ENCODE assay signal across 8 cellular contexts in the genomic region with DNA sequence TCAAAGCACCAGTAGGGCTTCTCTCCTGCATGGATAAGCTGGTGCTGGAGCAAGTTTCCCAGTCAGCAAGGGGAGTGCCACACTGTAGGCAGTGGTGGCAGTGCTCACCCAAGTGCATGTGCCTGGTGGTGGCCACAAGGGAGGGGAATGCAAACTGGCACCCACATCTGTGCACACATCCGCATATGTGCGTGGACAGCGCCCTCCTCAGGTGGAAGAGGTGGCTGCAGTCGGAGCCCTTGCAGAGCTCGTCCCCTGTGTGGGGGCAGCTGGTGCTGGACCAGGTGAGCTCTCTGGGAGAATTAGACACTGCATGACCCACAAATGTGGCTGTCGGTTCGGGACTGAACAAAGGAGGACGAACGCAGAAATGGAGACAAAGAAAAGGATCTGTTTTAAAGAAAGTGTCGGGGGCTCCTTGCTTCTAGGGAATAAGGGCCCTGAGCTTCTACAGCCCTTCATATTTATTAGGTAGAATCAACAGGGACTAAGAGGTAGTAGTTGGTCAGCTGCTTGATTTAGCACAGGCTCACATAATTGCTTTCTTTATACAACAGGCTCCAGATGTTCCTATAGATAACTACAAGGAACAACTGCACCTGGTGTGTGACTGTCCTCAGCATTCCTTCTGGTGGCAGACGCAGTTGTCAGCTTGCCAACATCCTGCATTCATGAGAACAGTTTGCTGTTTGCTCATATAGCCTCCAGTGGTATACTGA. TPM values are rescaled to one million over a fixed set of nuclear protein-coding genes. Genes with fewer than 3 reads are reported as not detected.
DNase-seq lines count a peak whose midpoint lies in the region; ATAC-seq, FAIRE-seq and TF ChIP-seq lines count a peak whose summit lies in the region.

No MANE protein-coding gene starts in this region.

- H3K27me3 Mint-ChIP-seq in activated naive CD4-positive, alpha-beta T cell treated with anti-CD3 and anti-CD28 coated beads, Interleukin-2, amount 10 ng/mL, durations not matched to agents 7 days and 5 days, result peaks cover 12% of the 10 kb centered on the region

- H3K9ac ChIP-seq in SK-N-SH (no peak overlapping the region), keratinocyte (ENCODE audit: control insufficient read depth, extremely low read depth, insufficient read depth, low read length) (no peak overlapping the region)

- peak; percentile 53 for DNase-seq in Ammon's horn (ENCODE audit: low spot score)
- peak; percentile 71 for DNase-seq in SK-N-SH
- peak; percentile 87 for DNase-seq in activated naive CD4-positive, alpha-beta T cell treated with anti-CD3 and anti-CD28 coated beads, Interleukin-2, amount 10 ng/mL, durations not matched to agents 7 days and 5 days
- DNase-seq in keratinocyte (ENCODE audit: low read depth, low spot score), result no peak
- DNase-seq in stimulated activated CD8-positive, alpha-beta memory T cell treated with anti-CD3 and anti-CD28 coated beads, Interleukin-15, amount 100 ng/mL, for 24 hours (ENCODE audit: low read depth), result peak; percentile 52

- no peaks in the 10 kb centered on the region for H3K9me3 Mint-ChIP-seq in activated naive CD4-positive, alpha-beta T cell treated with anti-CD3 and anti-CD28 coated beads, Interleukin-2, amount 10 ng/mL, durations not matched to agents 7 days and 5 days

- no peak for TF ChIP-seq EP300 in SK-N-SH (IDR thresholded peaks at IDR 0.05; ENCODE audit: borderline replicate concordance in 1 of 2, low read depth in 1 of 2, low read length in 1 of 2)

- TF ChIP-seq RAD21 in SK-N-SH (IDR thresholded peaks at IDR 0.05; ENCODE audit: low read length), result peak; percentile 71

- no peaks in the 10 kb centered on the region for H3K9me2 ChIP-seq in SK-N-SH

- WGBS in SK-N-SH (ENCODE audit: low lambda C conversion rate), result 49% methylated on average over 11 of the region's 11 CpGs

- CTCF ChIA-PET in SK-N-SH (lab: Yijun Ruan, JAX), result interaction anchor here (0.6 to 6.1 kb wide), 13 partner anchors 10 to 186 kb away, joined by 3 to 65 read pairs (median 5); partner anchors contain the start of genes DCTPP1, PRR14, SEPHS2 and ZNF688
- CTCF ChIA-PET in activated naive CD4-positive, alpha-beta T cell treated with anti-CD3 and anti-CD28 coated beads, Interleukin-2, amount 10 ng/mL, durations not matched to agents 7 days and 5 days (lab: Charles Lee), result interaction anchor here (0.6 to 3.6 kb wide), 31 partner anchors 8 to 552 kb away, joined by 3 to 34 read pairs (median 4); partner anchors contain the start of genes DCTPP1 and ZNF688

- H3K36me3 Mint-ChIP-seq in activated naive CD4-positive, alpha-beta T cell treated with anti-CD3 and anti-CD28 coated beads, Interleukin-2, amount 10 ng/mL, durations not matched to agents 7 days and 5 days, result peaks cover under 1% of the 10 kb centered on the region

- H3K4me3 Mint-ChIP-seq in activated naive CD4-positive, alpha-beta T cell treated with anti-CD3 and anti-CD28 coated beads, Interleukin-2, amount 10 ng/mL, durations not matched to agents 7 days and 5 days, result no peak overlapping the region

- H3K27ac ChIP-seq in SK-N-SH (ENCODE audit: low read depth in 2 of 2, low read length in 1 of 2) (no peak overlapping the region; a peak in 1 of 4 replicates), keratinocyte (ENCODE audit: control insufficient read depth, insufficient read depth, low read length) (no peak overlapping the region)

- no peaks in the 10 kb centered on the region for H3K27me3 ChIP-seq in SK-N-SH (ENCODE audit: insufficient read depth)
- H3K27me3 ChIP-seq in keratinocyte (ENCODE audit: control insufficient read depth, extremely low read depth, insufficient read depth, low read length), result no peaks in the 10 kb centered on the region

- ATAC-seq in HG03439 (IDR thresholded peaks at IDR 0.05; ENCODE audit: unreplicated experiment) (peak; percentile 55), GM18498 (IDR thresholded peaks at IDR 0.05; ENCODE audit: unreplicated experiment) (no peak), HG02973 (IDR thresholded peaks at IDR 0.05; ENCODE audit: unreplicated experiment) (no peak)

- POLR2A ChIA-PET in SK-N-SH (lab: Yijun Ruan, JAX), result interaction anchor here (0.7 to 1.0 kb wide), 2 partner anchors 10 to 43 kb away, joined by 3 read pairs; no protein-coding TSS in a partner anchor

- H3F3A ChIP-seq in SK-N-SH (replicated peaks; ENCODE audit: insufficient read depth), result no peaks in the 10 kb centered on the region

- dilution Hi-C loops in keratinocyte (cut with MboI; ENCODE audit: extremely low pct_ligation_motif_present, low sequenced_read_pairs), result no loop called here

- H3K9me3 ChIP-seq in SK-N-SH (no peaks in the 10 kb centered on the region), keratinocyte (ENCODE audit: control insufficient read depth, low read depth, low read length) (peaks cover 5% of the 10 kb centered on the region)

- peaks cover 15% of the 10 kb centered on the region for H3K4me1 Mint-ChIP-seq in activated naive CD4-positive, alpha-beta T cell treated with anti-CD3 and anti-CD28 coated beads, Interleukin-2, amount 10 ng/mL, durations not matched to agents 7 days and 5 days

- peak; percentile 59 for TF ChIP-seq CTCF in SK-N-SH (IDR thresholded peaks at IDR 0.05)
- TF ChIP-seq CTCF in keratinocyte (optimal IDR thresholded peaks at IDR 0.05 in 1 of 3, IDR thresholded peaks at IDR 0.05 in 1 of 3, conservative IDR thresholded peaks at IDR 0.05 in 1 of 3; ENCODE audit: extremely low read depth in 1 of 3, insufficient read depth in 2 of 3, low read length in 3 of 3), result peak; percentile 21 to 71 (median 64)

- H3K36me3 ChIP-seq in SK-N-SH (replicated peaks in 1 of 2; ENCODE audit: control insufficient read depth in 1 of 2, insufficient read depth in 2 of 2, low read length in 1 of 2) (no peaks in the 10 kb centered on the region), keratinocyte (ENCODE audit: control insufficient read depth in 2 of 2, extremely low read depth in 1 of 2, insufficient read depth in 2 of 2, low read length in 2 of 2) (no peaks in the 10 kb centered on the region)

- no peak for FAIRE-seq in keratinocyte (lab: Jason Lieb, UNC)

- H3K27ac Mint-ChIP-seq in activated naive CD4-positive, alpha-beta T cell treated with anti-CD3 and anti-CD28 coated beads, Interleukin-2, amount 10 ng/mL, durations not matched to agents 7 days and 5 days, result no peak overlapping the region

- peaks cover 0 to 4% of the 10 kb centered on the region in 2 experiments; a peak in 1 of 4 replicates for H3K4me1 ChIP-seq in SK-N-SH (ENCODE audit: control insufficient read depth in 1 of 2, insufficient read depth in 2 of 2, low read depth in 1 of 2, low read length in 1 of 2)
- H3K4me1 ChIP-seq in keratinocyte (ENCODE audit: control insufficient read depth, extremely low read depth, insufficient read depth, low read length), result no peaks in the 10 kb centered on the region

- no peaks in the 10 kb centered on the region for H3K79me2 ChIP-seq in SK-N-SH (ENCODE audit: insufficient read depth)
- no peaks in the 10 kb centered on the region for H3K79me2 ChIP-seq in keratinocyte (ENCODE audit: control insufficient read depth, insufficient read depth, low read length)

- H4K20me1 ChIP-seq in SK-N-SH (ENCODE audit: insufficient read depth) (no peaks in the 10 kb centered on the region), keratinocyte (ENCODE audit: control insufficient read depth, extremely low read depth, insufficient read depth, low read length) (no peaks in the 10 kb centered on the region)

- no peak overlapping the region; a peak in 1 of 4 replicates for H3K4me3 ChIP-seq in SK-N-SH (ENCODE audit: low read depth in 2 of 2, low read length in 1 of 2)
- no peak overlapping the region for H3K4me3 ChIP-seq in keratinocyte (ENCODE audit: control insufficient read depth in 2 of 3, extremely low read depth in 1 of 3, insufficient read depth in 2 of 3, low read depth in 1 of 3, low read length in 3 of 3)

- H2AFZ ChIP-seq in SK-N-SH (ENCODE audit: low read depth) (no peak overlapping the region), keratinocyte (ENCODE audit: control insufficient read depth, low read length) (no peak overlapping the region)

- no peak overlapping the region for H3K4me2 ChIP-seq in SK-N-SH
- no peak overlapping the region for H3K4me2 ChIP-seq in keratinocyte (ENCODE audit: control insufficient read depth, extremely low read depth, insufficient read depth, low read depth, low read length)

- no peaks in the 10 kb centered on the region for H3K9me1 ChIP-seq in keratinocyte (ENCODE audit: control insufficient read depth, extremely low read depth, insufficient read depth, low read length)

RNA-seq across cellular contexts. Expression of gene ZNF689, which starts 5.3 kb away (rescaled TPM):
- polyA plus RNA-seq in SK-N-SH (2012; rRNA removed) (2.9 and 3.4 TPM in 2 replicates), keratinocyte (2.1 to 5.7 TPM (median 3.3 TPM) in 3 replicates)
- polyA plus RNA-seq in SK-N-SH (2012; cell fraction: cytosol; rRNA removed), result 2.5 and 3.1 TPM in 2 replicates
- 3.4 and 4.1 TPM in 2 replicates for polyA plus RNA-seq in SK-N-SH (2012; cell fraction: nucleus; rRNA removed)
- polyA plus RNA-seq in keratinocyte (2011; ENCODE audit: low read depth), result 0.50 TPM
- 3.1 and 3.7 TPM in 2 replicates for polyA plus RNA-seq in keratinocyte (2011; cell fraction: cytosol; rRNA removed)
- polyA plus RNA-seq in keratinocyte (2011; cell fraction: nucleus; rRNA removed), result 3.2 and 3.9 TPM in 2 replicates
- 1.3 and 6.5 TPM in 2 replicates for polyA plus RNA-seq in keratinocyte (2012; ENCODE audit: low replicate concordance)
- polyA minus RNA-seq in keratinocyte, result 4.4 to 7.4 TPM (median 6.0 TPM) in 3 replicates
- polyA minus RNA-seq in keratinocyte (2011; cell fraction: cytosol; rRNA and poly(A)+ RNA removed), result 8.6 TPM
- 3.5 and 3.6 TPM in 2 replicates for polyA minus RNA-seq in keratinocyte (2011; cell fraction: nucleus; rRNA and poly(A)+ RNA removed)

RNA-seq across cellular contexts. Expression of gene ZNF785, which starts 30.0 kb away (rescaled TPM):
- polyA plus RNA-seq in SK-N-SH (2012; rRNA removed), result 8.8 and 10.6 TPM in 2 replicates
- 6.2 and 7.5 TPM in 2 replicates for polyA plus RNA-seq in SK-N-SH (2012; cell fraction: cytosol; rRNA removed)
- 26.6 and 33.7 TPM in 2 replicates for polyA plus RNA-seq in SK-N-SH (2012; cell fraction: nucleus; rRNA removed)
- 3.4 to 4.6 TPM (median 4.1 TPM) in 3 replicates for polyA plus RNA-seq in keratinocyte
- polyA plus RNA-seq in keratinocyte (2011; ENCODE audit: low read depth), result 2.4 TPM
- polyA plus RNA-seq in keratinocyte (2011; cell fraction: cytosol; rRNA removed), result 1.6 and 2.4 TPM in 2 replicates
- 12.7 and 13.0 TPM in 2 replicates for polyA plus RNA-seq in keratinocyte (2011; cell fraction: nucleus; rRNA removed)
- polyA plus RNA-seq in keratinocyte (2012; ENCODE audit: low replicate concordance), result 4.0 and 5.0 TPM in 2 replicates
- 2.4 to 5.2 TPM (median 3.0 TPM) in 3 replicates for polyA minus RNA-seq in keratinocyte
- 4.8 TPM for polyA minus RNA-seq in keratinocyte (2011; cell fraction: cytosol; rRNA and poly(A)+ RNA removed)
- polyA minus RNA-seq in keratinocyte (2011; cell fraction: nucleus; rRNA and poly(A)+ RNA removed), result 3.8 and 5.4 TPM in 2 replicates

RNA-seq across cellular contexts. Expression of gene PRR14, which starts 35.2 kb away (rescaled TPM):
- polyA plus RNA-seq in SK-N-SH (2012; rRNA removed) (7.5 and 13.5 TPM in 2 replicates), keratinocyte (4.3 to 7.4 TPM (median 4.8 TPM) in 3 replicates)
- 4.5 and 6.4 TPM in 2 replicates for polyA plus RNA-seq in SK-N-SH (2012; cell fraction: cytosol; rRNA removed)
- 47.6 and 99.3 TPM in 2 replicates for polyA plus RNA-seq in SK-N-SH (2012; cell fraction: nucleus; rRNA removed)
- 17.8 TPM for polyA plus RNA-seq in keratinocyte (2011; ENCODE audit: low read depth)
- polyA plus RNA-seq in keratinocyte (2011; cell fraction: cytosol; rRNA removed), result 3.6 and 7.5 TPM in 2 replicates
- 19.0 and 23.4 TPM in 2 replicates for polyA plus RNA-seq in keratinocyte (2011; cell fraction: nucleus; rRNA removed)
- polyA plus RNA-seq in keratinocyte (2012; ENCODE audit: low replicate concordance), result 21.1 and 33.1 TPM in 2 replicates
- polyA minus RNA-seq in keratinocyte, result 2.3 to 12.0 TPM (median 4.2 TPM) in 3 replicates
- polyA minus RNA-seq in keratinocyte (2011; cell fraction: cytosol; rRNA and poly(A)+ RNA removed), result 19.2 TPM
- 4.0 TPM in 2 replicates for polyA minus RNA-seq in keratinocyte (2011; cell fraction: nucleus; rRNA and poly(A)+ RNA removed)

RNA-seq across cellular contexts. Expression of gene FBRS, which starts 42.7 kb away (rescaled TPM):
- polyA plus RNA-seq in SK-N-SH (2012; rRNA removed) (9.6 and 11.5 TPM in 2 replicates), keratinocyte (5.1 to 7.7 TPM (median 7.3 TPM) in 3 replicates)
- 4.8 and 8.5 TPM in 2 replicates for polyA plus RNA-seq in SK-N-SH (2012; cell fraction: cytosol; rRNA removed)
- polyA plus RNA-seq in SK-N-SH (2012; cell fraction: nucleus; rRNA removed), result 47.6 and 50.6 TPM in 2 replicates
- 9.2 TPM for polyA plus RNA-seq in keratinocyte (2011; ENCODE audit: low read depth)
- polyA plus RNA-seq in keratinocyte (2011; cell fraction: cytosol; rRNA removed), result 4.7 and 7.9 TPM in 2 replicates
- 34.3 and 40.8 TPM in 2 replicates for polyA plus RNA-seq in keratinocyte (2011; cell fraction: nucleus; rRNA removed)
- polyA plus RNA-seq in keratinocyte (2012; ENCODE audit: low replicate concordance), result 27.7 and 29.5 TPM in 2 replicates
- polyA minus RNA-seq in keratinocyte, result 8.6 to 23.9 TPM (median 9.5 TPM) in 3 replicates
- 10.2 TPM for polyA minus RNA-seq in keratinocyte (2011; cell fraction: cytosol; rRNA and poly(A)+ RNA removed)
- 15.7 and 18.5 TPM in 2 replicates for polyA minus RNA-seq in keratinocyte (2011; cell fraction: nucleus; rRNA and poly(A)+ RNA removed)

RNA-seq across cellular contexts. Expression of gene ZNF688, which starts 44.0 kb away (rescaled TPM):
- polyA plus RNA-seq in SK-N-SH (2012; rRNA removed) (9.1 and 13.4 TPM in 2 replicates), keratinocyte (3.8 to 4.9 TPM (median 4.3 TPM) in 3 replicates)
- 6.9 and 8.3 TPM in 2 replicates for polyA plus RNA-seq in SK-N-SH (2012; cell fraction: cytosol; rRNA removed)
- polyA plus RNA-seq in SK-N-SH (2012; cell fraction: nucleus; rRNA removed), result 17.1 and 29.2 TPM in 2 replicates
- polyA plus RNA-seq in keratinocyte (2011; ENCODE audit: low read depth), result 4.8 TPM
- 1.9 and 5.0 TPM in 2 replicates for polyA plus RNA-seq in keratinocyte (2011; cell fraction: cytosol; rRNA removed)
- 8.3 and 8.5 TPM in 2 replicates for polyA plus RNA-seq in keratinocyte (2011; cell fraction: nucleus; rRNA removed)
- polyA plus RNA-seq in keratinocyte (2012; ENCODE audit: low replicate concordance), result 6.4 TPM in 2 replicates
- 0.35 to 2.5 TPM (median 1.4 TPM) in 3 replicates for polyA minus RNA-seq in keratinocyte
- polyA minus RNA-seq in keratinocyte (2011; cell fraction: cytosol; rRNA and poly(A)+ RNA removed), result 3.1 TPM
- polyA minus RNA-seq in keratinocyte (2011; cell fraction: nucleus; rRNA and poly(A)+ RNA removed), result 2.6 and 3.1 TPM in 2 replicates
